ENCODE assay signal across 1 cellular context in the genomic region with DNA sequence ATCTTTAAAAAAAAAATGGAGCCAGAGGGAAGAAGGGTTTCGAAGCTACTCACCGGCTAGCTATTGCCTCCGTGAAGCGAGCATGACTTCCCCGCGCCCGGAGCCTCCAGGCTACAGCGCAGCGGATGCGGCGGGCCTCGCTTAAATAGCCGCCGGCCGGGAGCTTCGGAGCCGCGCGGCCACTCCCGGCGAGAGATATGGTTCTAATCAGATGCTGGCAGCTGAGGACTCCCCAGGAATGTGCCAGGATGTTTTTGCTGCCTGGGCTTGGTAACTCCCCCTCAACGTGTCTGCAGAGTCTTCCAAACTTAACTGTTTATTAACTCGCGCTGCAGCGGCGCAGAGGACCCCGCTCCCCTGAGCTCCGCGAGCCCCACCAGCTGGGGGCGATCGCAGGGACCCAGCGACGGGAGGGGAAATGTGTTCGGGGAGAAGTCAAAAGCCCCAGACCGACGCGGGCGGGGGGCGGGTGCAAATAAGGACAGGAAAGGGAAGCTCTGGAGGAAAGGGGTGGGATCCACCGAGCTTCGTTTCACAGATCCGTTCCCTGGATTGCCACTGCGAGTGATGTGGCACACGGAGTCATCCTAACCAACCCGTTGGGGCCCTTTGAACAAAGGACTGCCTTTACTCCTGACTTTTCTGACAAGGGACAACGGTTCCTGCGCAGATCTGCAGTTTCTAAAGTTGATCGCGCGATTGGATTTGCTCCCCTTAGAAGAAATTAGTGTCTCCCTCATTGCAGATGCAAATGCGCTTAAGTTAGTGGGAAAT.
A peak's percentile ranks its signal among the peaks of the same experiment; 100 is the strongest.
TF ChIP-seq lines count a peak whose summit lies in the region.

A gene (minus strand): TSS at position 230 of the 774 bp plus-strand sequence. CDS start 30,660 bp downstream, outside the sequence.

TF ChIP-seq in HepG2, 621 proteins besides CTCF, POLR2A, EP300 and RAD21 (continued from another document and continues in another):
- TF ChIP-seq, protein P1, sequence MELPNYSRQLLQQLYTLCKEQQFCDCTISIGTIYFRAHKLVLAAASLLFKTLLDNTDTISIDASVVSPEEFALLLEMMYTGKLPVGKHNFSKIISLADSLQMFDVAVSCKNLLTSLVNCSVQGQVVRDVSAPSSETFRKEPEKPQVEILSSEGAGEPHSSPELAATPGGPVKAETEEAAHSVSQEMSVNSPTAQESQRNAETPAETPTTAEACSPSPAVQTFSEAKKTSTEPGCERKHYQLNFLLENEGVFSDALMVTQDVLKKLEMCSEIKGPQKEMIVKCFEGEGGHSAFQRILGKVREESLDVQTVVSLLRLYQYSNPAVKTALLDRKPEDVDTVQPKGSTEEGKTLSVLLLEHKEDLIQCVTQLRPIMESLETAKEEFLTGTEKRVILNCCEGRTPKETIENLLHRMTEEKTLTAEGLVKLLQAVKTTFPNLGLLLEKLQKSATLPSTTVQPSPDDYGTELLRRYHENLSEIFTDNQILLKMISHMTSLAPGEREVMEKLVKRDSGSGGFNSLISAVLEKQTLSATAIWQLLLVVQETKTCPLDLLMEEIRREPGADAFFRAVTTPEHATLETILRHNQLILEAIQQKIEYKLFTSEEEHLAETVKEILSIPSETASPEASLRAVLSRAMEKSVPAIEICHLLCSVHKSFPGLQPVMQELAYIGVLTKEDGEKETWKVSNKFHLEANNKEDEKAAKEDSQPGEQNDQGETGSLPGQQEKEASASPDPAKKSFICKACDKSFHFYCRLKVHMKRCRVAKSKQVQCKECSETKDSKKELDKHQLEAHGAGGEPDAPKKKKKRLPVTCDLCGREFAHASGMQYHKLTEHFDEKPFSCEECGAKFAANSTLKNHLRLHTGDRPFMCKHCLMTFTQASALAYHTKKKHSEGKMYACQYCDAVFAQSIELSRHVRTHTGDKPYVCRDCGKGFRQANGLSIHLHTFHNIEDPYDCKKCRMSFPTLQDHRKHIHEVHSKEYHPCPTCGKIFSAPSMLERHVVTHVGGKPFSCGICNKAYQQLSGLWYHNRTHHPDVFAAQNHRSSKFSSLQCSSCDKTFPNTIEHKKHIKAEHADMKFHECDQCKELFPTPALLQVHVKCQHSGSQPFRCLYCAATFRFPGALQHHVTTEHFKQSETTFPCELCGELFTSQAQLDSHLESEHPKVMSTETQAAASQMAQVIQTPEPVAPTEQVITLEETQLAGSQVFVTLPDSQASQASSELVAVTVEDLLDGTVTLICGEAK (IDR thresholded peaks at IDR 0.05): no peak
- TF ChIP-seq, protein P1 (CRISPR knock-in tag; IDR thresholded peaks at IDR 0.05): no peak
- TF ChIP-seq EZH2 (conservative IDR thresholded peaks at IDR 0.05; ENCODE audit: low read depth, low read length): no peak
- TF ChIP-seq MZF1 (CRISPR knock-in tag; IDR thresholded peaks at IDR 0.05; ENCODE audit: borderline replicate concordance): no peak
- TF ChIP-seq RORA (CRISPR knock-in tag; IDR thresholded peaks at IDR 0.05): no peak
- no peak for TF ChIP-seq ZNF10 (CRISPR knock-in tag; IDR thresholded peaks at IDR 0.05; ENCODE audit: borderline replicate concordance, low read depth)
- TF ChIP-seq, protein P2, sequence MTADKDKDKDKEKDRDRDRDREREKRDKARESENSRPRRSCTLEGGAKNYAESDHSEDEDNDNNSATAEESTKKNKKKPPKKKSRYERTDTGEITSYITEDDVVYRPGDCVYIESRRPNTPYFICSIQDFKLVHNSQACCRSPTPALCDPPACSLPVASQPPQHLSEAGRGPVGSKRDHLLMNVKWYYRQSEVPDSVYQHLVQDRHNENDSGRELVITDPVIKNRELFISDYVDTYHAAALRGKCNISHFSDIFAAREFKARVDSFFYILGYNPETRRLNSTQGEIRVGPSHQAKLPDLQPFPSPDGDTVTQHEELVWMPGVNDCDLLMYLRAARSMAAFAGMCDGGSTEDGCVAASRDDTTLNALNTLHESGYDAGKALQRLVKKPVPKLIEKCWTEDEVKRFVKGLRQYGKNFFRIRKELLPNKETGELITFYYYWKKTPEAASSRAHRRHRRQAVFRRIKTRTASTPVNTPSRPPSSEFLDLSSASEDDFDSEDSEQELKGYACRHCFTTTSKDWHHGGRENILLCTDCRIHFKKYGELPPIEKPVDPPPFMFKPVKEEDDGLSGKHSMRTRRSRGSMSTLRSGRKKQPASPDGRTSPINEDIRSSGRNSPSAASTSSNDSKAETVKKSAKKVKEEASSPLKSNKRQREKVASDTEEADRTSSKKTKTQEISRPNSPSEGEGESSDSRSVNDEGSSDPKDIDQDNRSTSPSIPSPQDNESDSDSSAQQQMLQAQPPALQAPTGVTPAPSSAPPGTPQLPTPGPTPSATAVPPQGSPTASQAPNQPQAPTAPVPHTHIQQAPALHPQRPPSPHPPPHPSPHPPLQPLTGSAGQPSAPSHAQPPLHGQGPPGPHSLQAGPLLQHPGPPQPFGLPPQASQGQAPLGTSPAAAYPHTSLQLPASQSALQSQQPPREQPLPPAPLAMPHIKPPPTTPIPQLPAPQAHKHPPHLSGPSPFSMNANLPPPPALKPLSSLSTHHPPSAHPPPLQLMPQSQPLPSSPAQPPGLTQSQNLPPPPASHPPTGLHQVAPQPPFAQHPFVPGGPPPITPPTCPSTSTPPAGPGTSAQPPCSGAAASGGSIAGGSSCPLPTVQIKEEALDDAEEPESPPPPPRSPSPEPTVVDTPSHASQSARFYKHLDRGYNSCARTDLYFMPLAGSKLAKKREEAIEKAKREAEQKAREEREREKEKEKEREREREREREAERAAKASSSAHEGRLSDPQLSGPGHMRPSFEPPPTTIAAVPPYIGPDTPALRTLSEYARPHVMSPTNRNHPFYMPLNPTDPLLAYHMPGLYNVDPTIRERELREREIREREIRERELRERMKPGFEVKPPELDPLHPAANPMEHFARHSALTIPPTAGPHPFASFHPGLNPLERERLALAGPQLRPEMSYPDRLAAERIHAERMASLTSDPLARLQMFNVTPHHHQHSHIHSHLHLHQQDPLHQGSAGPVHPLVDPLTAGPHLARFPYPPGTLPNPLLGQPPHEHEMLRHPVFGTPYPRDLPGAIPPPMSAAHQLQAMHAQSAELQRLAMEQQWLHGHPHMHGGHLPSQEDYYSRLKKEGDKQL (CRISPR knock-in tag; IDR thresholded peaks at IDR 0.05; ENCODE audit: low read depth): no peak
- peak; percentile 45; the same call in 1 of the 2 replicates for TF ChIP-seq TGIF2 (CRISPR knock-in tag; IDR thresholded peaks at IDR 0.05)
- TF ChIP-seq, protein P3, sequence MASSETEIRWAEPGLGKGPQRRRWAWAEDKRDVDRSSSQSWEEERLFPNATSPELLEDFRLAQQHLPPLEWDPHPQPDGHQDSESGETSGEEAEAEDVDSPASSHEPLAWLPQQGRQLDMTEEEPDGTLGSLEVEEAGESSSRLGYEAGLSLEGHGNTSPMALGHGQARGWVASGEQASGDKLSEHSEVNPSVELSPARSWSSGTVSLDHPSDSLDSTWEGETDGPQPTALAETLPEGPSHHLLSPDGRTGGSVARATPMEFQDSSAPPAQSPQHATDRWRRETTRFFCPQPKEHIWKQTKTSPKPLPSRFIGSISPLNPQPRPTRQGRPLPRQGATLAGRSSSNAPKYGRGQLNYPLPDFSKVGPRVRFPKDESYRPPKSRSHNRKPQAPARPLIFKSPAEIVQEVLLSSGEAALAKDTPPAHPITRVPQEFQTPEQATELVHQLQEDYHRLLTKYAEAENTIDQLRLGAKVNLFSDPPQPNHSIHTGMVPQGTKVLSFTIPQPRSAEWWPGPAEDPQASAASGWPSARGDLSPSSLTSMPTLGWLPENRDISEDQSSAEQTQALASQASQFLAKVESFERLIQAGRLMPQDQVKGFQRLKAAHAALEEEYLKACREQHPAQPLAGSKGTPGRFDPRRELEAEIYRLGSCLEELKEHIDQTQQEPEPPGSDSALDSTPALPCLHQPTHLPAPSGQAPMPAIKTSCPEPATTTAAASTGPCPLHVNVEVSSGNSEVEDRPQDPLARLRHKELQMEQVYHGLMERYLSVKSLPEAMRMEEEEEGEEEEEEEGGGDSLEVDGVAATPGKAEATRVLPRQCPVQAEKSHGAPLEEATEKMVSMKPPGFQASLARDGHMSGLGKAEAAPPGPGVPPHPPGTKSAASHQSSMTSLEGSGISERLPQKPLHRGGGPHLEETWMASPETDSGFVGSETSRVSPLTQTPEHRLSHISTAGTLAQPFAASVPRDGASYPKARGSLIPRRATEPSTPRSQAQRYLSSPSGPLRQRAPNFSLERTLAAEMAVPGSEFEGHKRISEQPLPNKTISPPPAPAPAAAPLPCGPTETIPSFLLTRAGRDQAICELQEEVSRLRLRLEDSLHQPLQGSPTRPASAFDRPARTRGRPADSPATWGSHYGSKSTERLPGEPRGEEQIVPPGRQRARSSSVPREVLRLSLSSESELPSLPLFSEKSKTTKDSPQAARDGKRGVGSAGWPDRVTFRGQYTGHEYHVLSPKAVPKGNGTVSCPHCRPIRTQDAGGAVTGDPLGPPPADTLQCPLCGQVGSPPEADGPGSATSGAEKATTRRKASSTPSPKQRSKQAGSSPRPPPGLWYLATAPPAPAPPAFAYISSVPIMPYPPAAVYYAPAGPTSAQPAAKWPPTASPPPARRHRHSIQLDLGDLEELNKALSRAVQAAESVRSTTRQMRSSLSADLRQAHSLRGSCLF (CRISPR knock-in tag; IDR thresholded peaks at IDR 0.05; ENCODE audit: borderline replicate concordance): no peak
- TF ChIP-seq, protein P4, sequence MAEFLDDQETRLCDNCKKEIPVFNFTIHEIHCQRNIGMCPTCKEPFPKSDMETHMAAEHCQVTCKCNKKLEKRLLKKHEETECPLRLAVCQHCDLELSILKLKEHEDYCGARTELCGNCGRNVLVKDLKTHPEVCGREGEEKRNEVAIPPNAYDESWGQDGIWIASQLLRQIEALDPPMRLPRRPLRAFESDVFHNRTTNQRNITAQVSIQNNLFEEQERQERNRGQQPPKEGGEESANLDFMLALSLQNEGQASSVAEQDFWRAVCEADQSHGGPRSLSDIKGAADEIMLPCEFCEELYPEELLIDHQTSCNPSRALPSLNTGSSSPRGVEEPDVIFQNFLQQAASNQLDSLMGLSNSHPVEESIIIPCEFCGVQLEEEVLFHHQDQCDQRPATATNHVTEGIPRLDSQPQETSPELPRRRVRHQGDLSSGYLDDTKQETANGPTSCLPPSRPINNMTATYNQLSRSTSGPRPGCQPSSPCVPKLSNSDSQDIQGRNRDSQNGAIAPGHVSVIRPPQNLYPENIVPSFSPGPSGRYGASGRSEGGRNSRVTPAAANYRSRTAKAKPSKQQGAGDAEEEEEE (CRISPR knock-in tag; IDR thresholded peaks at IDR 0.05; ENCODE audit: borderline replicate concordance): no peak
- TF ChIP-seq HOXA7 (CRISPR knock-in tag; IDR thresholded peaks at IDR 0.05): no peak
- TF ChIP-seq, protein P5, sequence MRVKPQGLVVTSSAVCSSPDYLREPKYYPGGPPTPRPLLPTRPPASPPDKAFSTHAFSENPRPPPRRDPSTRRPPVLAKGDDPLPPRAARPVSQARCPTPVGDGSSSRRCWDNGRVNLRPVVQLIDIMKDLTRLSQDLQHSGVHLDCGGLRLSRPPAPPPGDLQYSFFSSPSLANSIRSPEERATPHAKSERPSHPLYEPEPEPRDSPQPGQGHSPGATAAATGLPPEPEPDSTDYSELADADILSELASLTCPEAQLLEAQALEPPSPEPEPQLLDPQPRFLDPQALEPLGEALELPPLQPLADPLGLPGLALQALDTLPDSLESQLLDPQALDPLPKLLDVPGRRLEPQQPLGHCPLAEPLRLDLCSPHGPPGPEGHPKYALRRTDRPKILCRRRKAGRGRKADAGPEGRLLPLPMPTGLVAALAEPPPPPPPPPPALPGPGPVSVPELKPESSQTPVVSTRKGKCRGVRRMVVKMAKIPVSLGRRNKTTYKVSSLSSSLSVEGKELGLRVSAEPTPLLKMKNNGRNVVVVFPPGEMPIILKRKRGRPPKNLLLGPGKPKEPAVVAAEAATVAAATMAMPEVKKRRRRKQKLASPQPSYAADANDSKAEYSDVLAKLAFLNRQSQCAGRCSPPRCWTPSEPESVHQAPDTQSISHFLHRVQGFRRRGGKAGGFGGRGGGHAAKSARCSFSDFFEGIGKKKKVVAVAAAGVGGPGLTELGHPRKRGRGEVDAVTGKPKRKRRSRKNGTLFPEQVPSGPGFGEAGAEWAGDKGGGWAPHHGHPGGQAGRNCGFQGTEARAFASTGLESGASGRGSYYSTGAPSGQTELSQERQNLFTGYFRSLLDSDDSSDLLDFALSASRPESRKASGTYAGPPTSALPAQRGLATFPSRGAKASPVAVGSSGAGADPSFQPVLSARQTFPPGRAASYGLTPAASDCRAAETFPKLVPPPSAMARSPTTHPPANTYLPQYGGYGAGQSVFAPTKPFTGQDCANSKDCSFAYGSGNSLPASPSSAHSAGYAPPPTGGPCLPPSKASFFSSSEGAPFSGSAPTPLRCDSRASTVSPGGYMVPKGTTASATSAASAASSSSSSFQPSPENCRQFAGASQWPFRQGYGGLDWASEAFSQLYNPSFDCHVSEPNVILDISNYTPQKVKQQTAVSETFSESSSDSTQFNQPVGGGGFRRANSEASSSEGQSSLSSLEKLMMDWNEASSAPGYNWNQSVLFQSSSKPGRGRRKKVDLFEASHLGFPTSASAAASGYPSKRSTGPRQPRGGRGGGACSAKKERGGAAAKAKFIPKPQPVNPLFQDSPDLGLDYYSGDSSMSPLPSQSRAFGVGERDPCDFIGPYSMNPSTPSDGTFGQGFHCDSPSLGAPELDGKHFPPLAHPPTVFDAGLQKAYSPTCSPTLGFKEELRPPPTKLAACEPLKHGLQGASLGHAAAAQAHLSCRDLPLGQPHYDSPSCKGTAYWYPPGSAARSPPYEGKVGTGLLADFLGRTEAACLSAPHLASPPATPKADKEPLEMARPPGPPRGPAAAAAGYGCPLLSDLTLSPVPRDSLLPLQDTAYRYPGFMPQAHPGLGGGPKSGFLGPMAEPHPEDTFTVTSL (CRISPR knock-in tag; IDR thresholded peaks at IDR 0.05; ENCODE audit: borderline replicate concordance): 0 out of 2 replicates have a peak, but pooled peaks have one; percentile 38
- no peak for TF ChIP-seq ZNF773 (CRISPR knock-in tag; IDR thresholded peaks at IDR 0.05; ENCODE audit: borderline replicate concordance)
